In the genomic region with DNA sequence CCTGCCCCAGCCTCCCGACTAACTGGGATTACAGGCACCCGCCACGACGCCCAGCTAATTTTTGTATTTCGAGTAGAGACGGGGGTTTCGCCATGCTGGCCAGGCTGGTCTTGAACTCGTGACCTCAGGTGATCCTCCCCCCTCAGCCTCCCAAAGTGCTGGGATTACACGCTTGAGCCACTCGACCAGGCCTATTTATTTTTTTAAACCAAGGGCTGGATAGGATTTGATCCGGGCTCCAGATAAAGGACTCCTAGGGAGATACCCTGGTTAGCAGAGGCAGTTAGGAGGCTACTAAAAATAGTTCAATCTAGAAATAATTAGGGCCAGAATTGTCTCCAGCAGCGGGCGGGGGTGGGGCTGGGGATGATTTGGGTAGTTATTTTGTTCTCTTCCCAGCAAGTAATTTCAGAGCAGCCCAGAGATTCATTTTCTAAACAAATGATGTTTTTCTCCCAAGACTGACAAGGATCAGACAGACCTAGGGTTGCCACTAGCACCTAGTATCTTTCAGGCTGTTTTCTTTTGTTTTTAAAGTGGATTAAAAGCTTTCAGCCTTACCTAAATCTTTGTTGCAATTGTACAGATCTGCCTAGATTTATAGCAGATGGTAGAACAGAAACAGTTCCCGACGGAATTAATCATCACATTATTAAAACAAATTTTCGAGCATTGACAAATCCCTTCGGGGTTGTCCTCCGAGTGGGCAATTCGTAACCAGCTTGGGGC, we compare ENCODE assay signal across 8 cellular contexts. TPM values are rescaled to one million over a fixed set of nuclear protein-coding genes. Genes with fewer than 3 reads are reported as not detected.
DNase-seq lines count a peak whose midpoint lies in the region; ATAC-seq and TF ChIP-seq lines count a peak whose summit lies in the region.

No MANE protein-coding gene starts in this region.

- H3K4me2 ChIP-seq in OCI-LY7 (ENCODE audit: low read length) (peak overlapping the region; percentile 94), parathyroid adenoma (ENCODE audit: low read length) (peak overlapping the region; percentile 87)

- peak overlapping the region; percentile 60 for H3K27ac ChIP-seq in OCI-LY7 (ENCODE audit: low read depth, low read length, poor library complexity, severe bottlenecking)
- H3K27ac ChIP-seq in parathyroid adenoma, result peak overlapping the region; percentile 87

- peaks cover 41% of the 10 kb centered on the region for H3K79me2 ChIP-seq in OCI-LY7 (ENCODE audit: insufficient read depth, low read depth, low read length)
- peaks cover 22% of the 10 kb centered on the region for H3K79me2 ChIP-seq in parathyroid adenoma

- peak overlapping the region; percentile 97 for H2AFZ ChIP-seq in OCI-LY7 (ENCODE audit: low read length)
- peak overlapping the region; percentile 96 for H2AFZ ChIP-seq in parathyroid adenoma

- no peaks in the 10 kb centered on the region for H3K9me2 ChIP-seq in OCI-LY7 (ENCODE audit: insufficient read depth, low read length)

- no peaks in the 10 kb centered on the region for H3K27me3 ChIP-seq in parathyroid adenoma (ENCODE audit: control insufficient read depth, insufficient read depth, low read length)

- H3K9me3 ChIP-seq in OCI-LY7 (ENCODE audit: low read length) (no peaks in the 10 kb centered on the region), parathyroid adenoma (ENCODE audit: control insufficient read depth, low read length) (no peaks in the 10 kb centered on the region)

- intact Hi-C loops in OCI-LY7 (cut with micrococcal nuclease; ENCODE audit: unreplicated experiment), result loop anchor here (5.0 kb wide), 2 partner anchors 36 to 354 kb away; no protein-coding TSS in a partner anchor

- CTCF ChIA-PET in OCI-LY7 (lab: Charles Lee; ENCODE audit: unreplicated experiment), result no interaction called here

- POLR2A ChIA-PET in OCI-LY7 (lab: Charles Lee), result interaction anchor here (0.6 to 1.6 kb wide), 9 partner anchors 10 to 1201 kb away, joined by 3 to 4 read pairs (median 3); a partner anchor contains a TSS

- ATAC-seq in GM21576 (IDR thresholded peaks at IDR 0.05; ENCODE audit: unreplicated experiment) (no peak), esophagus mucosa (no peak)

- DNase-seq in GM10266 (ENCODE audit: extremely low spot score) (peak; percentile 5), OCI-LY7 (ENCODE audit: low spot score) (peak; percentile 16), epithelial cell of esophagus (ENCODE audit: low read depth) (no peak), OCI-M1 (lab: John Stamatoyannopoulos, UW) (no peak), SIG-M5 (lab: John Stamatoyannopoulos, UW) (no peak)

- peaks cover 20% of the 10 kb centered on the region for H4K20me1 ChIP-seq in OCI-LY7 (ENCODE audit: insufficient read depth, low read length)

- TSS peak; percentile 98 for BruUV-seq in OCI-LY7 (replicated peaks; lab: Mats Ljungman, UMichigan)

- H3K4me3 ChIP-seq in OCI-LY7 (ENCODE audit: low read depth, low read length, poor library complexity, severe bottlenecking), result peak overlapping the region; percentile 98
- peak overlapping the region; percentile 85 for H3K4me3 ChIP-seq in epithelial cell of esophagus (ENCODE audit: low read length)
- peak overlapping the region; percentile 68 for H3K4me3 ChIP-seq in parathyroid adenoma (ENCODE audit: low read depth, low read length)

- H3K4me1 ChIP-seq in OCI-LY7 (ENCODE audit: insufficient read depth, low read length, poor library complexity, severe bottlenecking) (peaks cover 44% of the 10 kb centered on the region), parathyroid adenoma (peaks cover 5% of the 10 kb centered on the region)

- H3K9ac ChIP-seq in parathyroid adenoma, result no peak overlapping the region

- H3K36me3 ChIP-seq in OCI-LY7 (ENCODE audit: insufficient read depth, low read length), result peaks cover 25% of the 10 kb centered on the region
- no peaks in the 10 kb centered on the region for H3K36me3 ChIP-seq in parathyroid adenoma (ENCODE audit: control insufficient read depth, insufficient read depth, low read length)

- TF ChIP-seq CTCF in GM10266 (IDR thresholded peaks at IDR 0.05; ENCODE audit: control insufficient read depth, insufficient read depth, low read depth, missing control alignments) (no peak), OCI-LY7 (conservative IDR thresholded peaks at IDR 0.05; ENCODE audit: low read length) (no peak), epithelial cell of esophagus (IDR thresholded peaks at IDR 0.05; ENCODE audit: insufficient read depth, low read depth, low read length, missing control alignments) (no peak), parathyroid adenoma (IDR thresholded peaks at IDR 0.05) (no peak)

RNA-seq across cellular contexts. Expression of a gene that starts 0.9 kb away (rescaled TPM):
- total RNA-seq in OCI-LY7 (2014; rRNA removed; shearing (Covaris generic)), result 38.4 and 50.0 TPM in 2 replicates
- total RNA-seq in OCI-LY7 (2022) (73.4 and 83.6 TPM in 2 replicates), esophagus mucosa (23.9 TPM)

Comparison
In these comparisons a context has a peak if more than half of its experiments do, and no peak if none do; other contexts are left out.
1. DNase-seq: peak in GM10266 (single experiment) and OCI-LY7 (single experiment); none in epithelial cell of esophagus (single experiment), OCI-M1 (single experiment) and SIG-M5 (single experiment).
2. Peak in every context shown above with its lines, with median percentiles within 50 percentile points of each other: H3K4me3 ChIP-seq.